Comparison of ENCODE assay signal across 7 cellular contexts in the genomic region with DNA sequence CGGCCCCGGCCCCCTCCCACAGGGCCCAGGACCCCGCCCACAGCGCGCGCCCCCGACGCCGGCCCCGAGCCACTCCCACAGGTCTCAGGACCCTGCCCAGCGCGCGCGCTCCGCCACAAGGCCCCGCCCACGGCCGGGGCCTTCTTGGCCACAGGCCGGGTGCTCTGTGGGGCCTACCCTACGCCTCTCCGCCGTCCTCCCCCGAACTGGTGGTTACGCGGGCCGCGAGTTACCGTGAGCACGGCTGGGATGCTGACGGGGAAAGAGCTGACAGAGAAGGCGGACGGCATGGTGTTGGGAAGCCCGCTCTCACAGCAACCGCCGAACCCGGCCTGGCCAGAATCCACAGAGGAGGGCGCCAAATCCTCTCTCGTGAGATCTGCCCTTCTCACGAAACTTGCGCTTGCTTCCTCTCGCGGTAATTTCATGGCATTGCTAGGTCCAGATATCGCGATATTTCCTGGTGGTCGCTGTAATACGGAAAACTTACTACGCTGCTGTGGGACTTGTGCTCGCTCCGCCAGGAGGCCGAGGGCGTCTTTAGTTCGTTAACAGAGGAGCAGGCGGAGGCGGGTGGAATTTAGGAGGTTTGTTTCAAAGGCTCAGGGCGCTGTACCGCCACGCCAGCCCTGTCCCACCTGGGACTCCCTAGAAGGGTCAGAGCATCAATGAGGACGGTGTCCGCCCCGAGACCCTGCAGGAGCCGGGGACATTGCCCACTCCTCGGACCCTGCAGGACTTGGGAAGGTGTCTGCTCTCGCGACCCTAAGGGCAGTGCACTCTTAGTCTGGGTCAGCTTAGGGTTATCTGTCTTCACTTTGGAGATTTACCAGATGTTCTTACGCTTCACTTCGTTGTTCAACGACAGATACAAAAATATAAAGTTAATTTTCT. TPM values are rescaled to one million over a fixed set of nuclear protein-coding genes. Genes with fewer than 3 reads are reported as not detected.
A peak's percentile ranks its signal among the peaks of the same experiment; 100 is the strongest.
DNase-seq lines count a peak whose midpoint lies in the region; ATAC-seq and TF ChIP-seq lines count a peak whose summit lies in the region.

A gene (minus strand): TSS at position 351 of the 894 bp plus-strand sequence. CDS start 61 bp downstream, at position 290.

- no peaks in the 10 kb centered on the region for H3K9me3 Mint-ChIP-seq in activated naive CD8-positive, alpha-beta T cell treated with anti-CD3 and anti-CD28 coated beads, Interleukin-2, amount 50 U/mL, for 24 hours

- TF ChIP-seq POLR2A in heart left ventricle (IDR thresholded peaks at IDR 0.05), result peak in 1 of 2 donors; percentile 86

- no peaks in the 10 kb centered on the region for H3K27me3 ChIP-seq in heart left ventricle

- H3K27me3 Mint-ChIP-seq in activated naive CD8-positive, alpha-beta T cell treated with anti-CD3 and anti-CD28 coated beads, Interleukin-2, amount 50 U/mL, for 24 hours, result no peaks in the 10 kb centered on the region

- H3K4me3 ChIP-seq in GM12875 (ENCODE audit: low read depth, low read length), result peak within 1 kb of the TSS; percentile 86
- H3K4me3 ChIP-seq in heart left ventricle, result peak within 1 kb of the TSS; percentile 61 to 92 (median 77)

- peak within 1 kb of the TSS; percentile 92 for H3K4me3 Mint-ChIP-seq in activated naive CD8-positive, alpha-beta T cell treated with anti-CD3 and anti-CD28 coated beads, Interleukin-2, amount 50 U/mL, for 24 hours

- peak; percentile 20; the same call in 1 of the 2 replicates for TF ChIP-seq CTCF in GM12875 (IDR thresholded peaks at IDR 0.05; ENCODE audit: borderline replicate concordance, insufficient read depth, low read depth, low read length)
- TF ChIP-seq CTCF in heart left ventricle (IDR thresholded peaks at IDR 0.05), result peak in 9 of 12 donors; percentile 5 to 49 (median 30)

- peaks cover 0 to 16% (median 7%) of the 10 kb centered on the region in 9 donors for H3K36me3 ChIP-seq in heart left ventricle

- peaks cover 8% of the 10 kb centered on the region for H3K36me3 Mint-ChIP-seq in activated naive CD8-positive, alpha-beta T cell treated with anti-CD3 and anti-CD28 coated beads, Interleukin-2, amount 50 U/mL, for 24 hours (ENCODE audit: low read depth)

- DNase-seq in NCI-H1092 treated with DMSO at 0.1 percent for 48 hours (lab: John Stamatoyannopoulos, UW), result peak; percentile 94
- DNase-seq in activated naive CD8-positive, alpha-beta T cell treated with anti-CD3 and anti-CD28 coated beads, Interleukin-2, amount 50 U/mL, for 24 hours, result peak; percentile 96
- peak in 4 of 5 donors; percentile 93 to 95 (median 94) for DNase-seq in heart left ventricle
- DNase-seq in pons (ENCODE audit: low spot score), result peak; percentile 97

- H3K27ac Mint-ChIP-seq in activated naive CD8-positive, alpha-beta T cell treated with anti-CD3 and anti-CD28 coated beads, Interleukin-2, amount 50 U/mL, for 24 hours, result peak within 1 kb of the TSS; percentile 98

- peaks cover 47% of the 10 kb centered on the region for H3K4me1 Mint-ChIP-seq in activated naive CD8-positive, alpha-beta T cell treated with anti-CD3 and anti-CD28 coated beads, Interleukin-2, amount 50 U/mL, for 24 hours

- peaks cover 0 to 30% (median 12%) of the 10 kb centered on the region in 12 donors for H3K4me1 ChIP-seq in heart left ventricle

- H3K27ac ChIP-seq in heart left ventricle, result peak within 1 kb of the TSS; percentile 90 to 100 (median 98)

- WGBS in heart left ventricle, 4 donors, result 0 to 1% (median 1%) methylated on average over 29 to 67 of the region's 67 CpGs

- intact Hi-C loops in heart left ventricle (cut with DNase I), result no loop called here

- H3K9me3 ChIP-seq in heart left ventricle, result no peaks in the 10 kb centered on the region

- peak; percentile 42 for ATAC-seq in HG02623 (IDR thresholded peaks at IDR 0.05; ENCODE audit: unreplicated experiment)
- ATAC-seq in SK-N-SH treated with all-trans-retinoic acid at 6 μM for 48 hours, result peak; percentile 59
- peak; percentile 66 for ATAC-seq in activated naive CD8-positive, alpha-beta T cell treated with anti-CD3 and anti-CD28 coated beads, Interleukin-2, amount 50 U/mL, for 24 hours
- ATAC-seq in heart left ventricle, result peak; percentile 90 to 95 (median 92)

TF ChIP-seq in SK-N-SH treated with all-trans-retinoic acid at 6 μM for 48 hours, 23 proteins besides CTCF, POLR2A, EP300 and RAD21 (continues in another document):
- TF ChIP-seq ISL1 (CRISPR knock-in tag; IDR thresholded peaks at IDR 0.05) (0 out of 2 replicates have a peak, but pooled peaks have one; percentile 1), ESRRG (CRISPR knock-in tag; IDR thresholded peaks at IDR 0.05) (no peak), ZFP3 (CRISPR knock-in tag; IDR thresholded peaks at IDR 0.05) (peak; percentile 32), ZC3H10 (CRISPR knock-in tag; IDR thresholded peaks at IDR 0.05) (no peak), ZFP30 (CRISPR knock-in tag; IDR thresholded peaks at IDR 0.05) (0 out of 2 replicates have a peak, but pooled peaks have one; percentile 43), CSDC2 (CRISPR knock-in tag; IDR thresholded peaks at IDR 0.05) (peak; percentile 73; the same call in 1 of the 2 replicates), SNAI2 (CRISPR knock-in tag; IDR thresholded peaks at IDR 0.05) (0 out of 2 replicates have a peak, but pooled peaks have one; percentile 19), GLIS3 (CRISPR knock-in tag; IDR thresholded peaks at IDR 0.05) (peak; percentile 34), RARB (CRISPR knock-in tag; IDR thresholded peaks at IDR 0.05) (no peak), BACH2 (CRISPR knock-in tag; IDR thresholded peaks at IDR 0.05; ENCODE audit: borderline replicate concordance) (no peak), ZNF8 (CRISPR knock-in tag; IDR thresholded peaks at IDR 0.05) (peak; percentile 57; the same call in 1 of the 2 replicates), ARNTL (CRISPR knock-in tag; IDR thresholded peaks at IDR 0.05; ENCODE audit: borderline replicate concordance, low read depth) (no peak), PPARA (CRISPR knock-in tag; IDR thresholded peaks at IDR 0.05; ENCODE audit: borderline replicate concordance) (no peak), ZNF565 (CRISPR knock-in tag; conservative IDR thresholded peaks at IDR 0.05; ENCODE audit: low read depth) (peak; percentile 88)
- TF ChIP-seq, protein P1, sequence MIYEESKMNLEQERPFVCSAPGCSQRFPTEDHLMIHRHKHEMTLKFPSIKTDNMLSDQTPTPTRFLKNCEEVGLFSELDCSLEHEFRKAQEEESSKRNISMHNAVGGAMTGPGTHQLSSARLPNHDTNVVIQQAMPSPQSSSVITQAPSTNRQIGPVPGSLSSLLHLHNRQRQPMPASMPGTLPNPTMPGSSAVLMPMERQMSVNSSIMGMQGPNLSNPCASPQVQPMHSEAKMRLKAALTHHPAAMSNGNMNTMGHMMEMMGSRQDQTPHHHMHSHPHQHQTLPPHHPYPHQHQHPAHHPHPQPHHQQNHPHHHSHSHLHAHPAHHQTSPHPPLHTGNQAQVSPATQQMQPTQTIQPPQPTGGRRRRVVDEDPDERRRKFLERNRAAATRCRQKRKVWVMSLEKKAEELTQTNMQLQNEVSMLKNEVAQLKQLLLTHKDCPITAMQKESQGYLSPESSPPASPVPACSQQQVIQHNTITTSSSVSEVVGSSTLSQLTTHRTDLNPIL (CRISPR knock-in tag; IDR thresholded peaks at IDR 0.05; ENCODE audit: low read depth), result no peak
- TF ChIP-seq, protein P2, sequence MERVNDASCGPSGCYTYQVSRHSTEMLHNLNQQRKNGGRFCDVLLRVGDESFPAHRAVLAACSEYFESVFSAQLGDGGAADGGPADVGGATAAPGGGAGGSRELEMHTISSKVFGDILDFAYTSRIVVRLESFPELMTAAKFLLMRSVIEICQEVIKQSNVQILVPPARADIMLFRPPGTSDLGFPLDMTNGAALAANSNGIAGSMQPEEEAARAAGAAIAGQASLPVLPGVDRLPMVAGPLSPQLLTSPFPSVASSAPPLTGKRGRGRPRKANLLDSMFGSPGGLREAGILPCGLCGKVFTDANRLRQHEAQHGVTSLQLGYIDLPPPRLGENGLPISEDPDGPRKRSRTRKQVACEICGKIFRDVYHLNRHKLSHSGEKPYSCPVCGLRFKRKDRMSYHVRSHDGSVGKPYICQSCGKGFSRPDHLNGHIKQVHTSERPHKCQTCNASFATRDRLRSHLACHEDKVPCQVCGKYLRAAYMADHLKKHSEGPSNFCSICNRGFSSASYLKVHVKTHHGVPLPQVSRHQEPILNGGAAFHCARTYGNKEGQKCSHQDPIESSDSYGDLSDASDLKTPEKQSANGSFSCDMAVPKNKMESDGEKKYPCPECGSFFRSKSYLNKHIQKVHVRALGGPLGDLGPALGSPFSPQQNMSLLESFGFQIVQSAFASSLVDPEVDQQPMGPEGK (CRISPR knock-in tag; IDR thresholded peaks at IDR 0.05; ENCODE audit: borderline replicate concordance), result no peak
- TF ChIP-seq, protein P3, sequence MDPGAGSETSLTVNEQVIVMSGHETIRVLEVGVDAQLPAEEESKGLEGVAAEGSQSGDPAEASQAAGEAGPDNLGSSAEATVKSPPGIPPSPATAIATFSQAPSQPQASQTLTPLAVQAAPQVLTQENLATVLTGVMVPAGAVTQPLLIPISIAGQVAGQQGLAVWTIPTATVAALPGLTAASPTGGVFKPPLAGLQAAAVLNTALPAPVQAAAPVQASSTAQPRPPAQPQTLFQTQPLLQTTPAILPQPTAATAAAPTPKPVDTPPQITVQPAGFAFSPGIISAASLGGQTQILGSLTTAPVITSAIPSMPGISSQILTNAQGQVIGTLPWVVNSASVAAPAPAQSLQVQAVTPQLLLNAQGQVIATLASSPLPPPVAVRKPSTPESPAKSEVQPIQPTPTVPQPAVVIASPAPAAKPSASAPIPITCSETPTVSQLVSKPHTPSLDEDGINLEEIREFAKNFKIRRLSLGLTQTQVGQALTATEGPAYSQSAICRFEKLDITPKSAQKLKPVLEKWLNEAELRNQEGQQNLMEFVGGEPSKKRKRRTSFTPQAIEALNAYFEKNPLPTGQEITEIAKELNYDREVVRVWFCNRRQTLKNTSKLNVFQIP (CRISPR knock-in tag; IDR thresholded peaks at IDR 0.05; ENCODE audit: borderline replicate concordance, low read depth), result no peak

RNA-seq across cellular contexts. Expression of the gene that starts here (rescaled TPM):
- total RNA-seq in heart left ventricle, result 10 to 100 TPM in 5 of 9 donors, 1 to 10 TPM in 4; 8.8 to 14.2 (median 10.5) TPM
- 10 to 100 TPM in 1 of 2 donors, 1 to 10 TPM in 1; 7.0 to 20.0 TPM for polyA plus RNA-seq in heart left ventricle

Comparison
In these comparisons a context has a peak if more than half of its experiments do, and no peak if none do; other contexts are left out.
1. Peak in every context shown above with its lines: DNase-seq, ATAC-seq, H3K4me3 ChIP-seq and H3K27ac ChIP-seq.
2. ATAC-seq: peak in every context shown above with its lines; median percentile 92 in heart left ventricle; 66 in activated naive CD8-positive, alpha-beta T cell treated with anti-CD3 and anti-CD28 coated beads, Interleukin-2, amount 50 U/mL, for 24 hours; 59 in SK-N-SH treated with all-trans-retinoic acid at 6 μM for 48 hours; 42 in HG02623.